ENCODE assay signal across 16 cellular contexts in the genomic region with DNA sequence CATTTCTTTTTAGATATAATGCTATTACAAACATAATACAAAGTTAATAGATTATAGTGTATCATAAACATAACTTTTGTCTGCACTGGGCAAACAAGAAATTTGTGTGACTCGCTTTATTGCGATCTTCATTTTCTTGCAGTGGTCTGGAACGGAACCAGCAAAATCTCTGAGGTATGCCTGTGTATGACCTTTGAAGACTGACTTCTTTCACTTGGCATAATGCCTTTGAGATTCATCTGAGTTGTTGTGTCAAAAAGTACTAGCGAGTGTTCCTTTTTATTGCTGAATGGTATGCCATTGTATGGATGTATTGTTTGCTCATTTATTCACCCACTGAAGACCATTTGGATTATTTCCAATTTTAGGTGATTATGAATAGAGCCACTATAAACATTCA.
A peak's percentile ranks its signal among the peaks of the same experiment; 100 is the strongest.
DNase-seq lines count a peak whose midpoint lies in the region; ATAC-seq and TF ChIP-seq lines count a peak whose summit lies in the region.
"Had no signal": no experiment of that assay in that cellular context is flagged by ENCODE, and none has a peak within 500 bp of the region (broad histone marks: within the 10 kb centered on the region; RNA-seq: fewer than 3 reads in every experiment).

No MANE protein-coding gene starts in this region.

- H3K4me3 ChIP-seq in MG63 (no peak overlapping the region), osteoblast (ENCODE audit: insufficient read depth, low read length) (no peak overlapping the region)
- H3K4me3 ChIP-seq: neural progenitor cell, Peyer's patch, sigmoid colon had no signal

- DNase-seq in Daoy (ENCODE audit: low read depth) = peak; percentile 31
- DNase-seq in MG63 = peak; percentile 73
- DNase-seq in dermis blood vessel endothelial cell = peak; percentile 3
- DNase-seq in osteoblast (ENCODE audit: insufficient read length, low spot score, missing footprints) = no peak
- DNase-seq in activated T-cell treated with anti-CD3 and anti-CD28 coated beads, Interleukin-2, amount 50 U/mL, for 1 hour = no peak
- no peak for DNase-seq in mesothelial cell of epicardium (ENCODE audit: low spot score in 2 of 2, unreplicated experiment in 2 of 2)
- DNase-seq in superior temporal gyrus (ENCODE audit: extremely low spot score) = no peak
- no peak for DNase-seq in stimulated activated naive B cell treated with anti-CD40 and anti-IgM and Interleukin-4, amounts not matched to agents 10 μg/mL and 1 μg/mL and 100 μg/mL, for 72 hours
- DNase-seq: activated CD4-positive, alpha-beta T cell treated with anti-CD3 and anti-CD28 coated beads, Interleukin-2, amount 50 U/mL, for 4 hours; anterior cingulate cortex; effector memory CD8-positive, alpha-beta T cell; NCI-H1092 treated with DMSO at 0.1 percent for 48 hours; NCI-H524 treated with DMSO at 0.1 percent for 48 hours; Peyer's patch; sigmoid colon had no signal

- H3K9me3 Mint-ChIP-seq in mesothelial cell of epicardium = peaks cover 13% of the 10 kb centered on the region
- H3K9me3 Mint-ChIP-seq in stimulated activated naive B cell treated with anti-CD40 and anti-IgM and Interleukin-4, amounts not matched to agents 10 μg/mL and 1 μg/mL and 100 μg/mL, for 72 hours = peaks cover 0 to 2% of the 10 kb centered on the region in 2 donors
- H3K9me3 Mint-ChIP-seq: effector memory CD8-positive, alpha-beta T cell; neural progenitor cell had no signal

- H3K27me3 ChIP-seq in MG63 (no peaks in the 10 kb centered on the region), osteoblast (ENCODE audit: insufficient read depth, low read length) (no peaks in the 10 kb centered on the region)
- H3K27me3 ChIP-seq: neural progenitor cell, Peyer's patch, sigmoid colon had no signal

- no peak overlapping the region for H3K27ac Mint-ChIP-seq in mesothelial cell of epicardium
- H3K27ac Mint-ChIP-seq in stimulated activated naive B cell treated with anti-CD40 and anti-IgM and Interleukin-4, amounts not matched to agents 10 μg/mL and 1 μg/mL and 100 μg/mL, for 72 hours = no peak overlapping the region
- H3K27ac Mint-ChIP-seq: effector memory CD8-positive, alpha-beta T cell; neural progenitor cell had no signal

- H4K20me1 ChIP-seq in osteoblast (ENCODE audit: insufficient read depth, low read length) = peaks cover 29% of the 10 kb centered on the region

- H3K27ac ChIP-seq in osteoblast (ENCODE audit: low read depth, low read length) = no peak overlapping the region
- H3K27ac ChIP-seq: neural progenitor cell, Peyer's patch, sigmoid colon had no signal

- H3K4me1 ChIP-seq in osteoblast (ENCODE audit: insufficient read depth, low read length) = peaks cover 16% of the 10 kb centered on the region
- H3K4me1 ChIP-seq: neural progenitor cell, Peyer's patch had no signal

- no peak for TF ChIP-seq CTCF in osteoblast (IDR thresholded peaks at IDR 0.05; ENCODE audit: extremely low read depth, low read depth, low read length)
- TF ChIP-seq CTCF in mesothelial cell of epicardium (IDR thresholded peaks at IDR 0.05; ENCODE audit: unreplicated experiment) = no peak

- no peak overlapping the region for H2AFZ ChIP-seq in osteoblast (ENCODE audit: low read length)
- H2AFZ ChIP-seq: neural progenitor cell had no signal

- H3K9me3 ChIP-seq in MG63 (peaks cover 5% of the 10 kb centered on the region; the same call in 1 of the 2 replicates), osteoblast (ENCODE audit: low read depth, low read length) (no peaks in the 10 kb centered on the region)
- H3K9me3 ChIP-seq: Peyer's patch, sigmoid colon had no signal

- peaks cover 74% of the 10 kb centered on the region for H3K79me2 ChIP-seq in osteoblast (ENCODE audit: insufficient read depth, low read length)

- H3K4me2 ChIP-seq in osteoblast (ENCODE audit: insufficient read depth, low read length) = peak overlapping the region; percentile 11
- H3K4me2 ChIP-seq: neural progenitor cell had no signal

- peaks cover 14% of the 10 kb centered on the region for H3K36me3 Mint-ChIP-seq in mesothelial cell of epicardium
- H3K36me3 Mint-ChIP-seq in stimulated activated naive B cell treated with anti-CD40 and anti-IgM and Interleukin-4, amounts not matched to agents 10 μg/mL and 1 μg/mL and 100 μg/mL, for 72 hours = no peaks in the 10 kb centered on the region

- no peak overlapping the region for H3K4me3 Mint-ChIP-seq in mesothelial cell of epicardium
- H3K4me3 Mint-ChIP-seq in stimulated activated naive B cell treated with anti-CD40 and anti-IgM and Interleukin-4, amounts not matched to agents 10 μg/mL and 1 μg/mL and 100 μg/mL, for 72 hours = no peak overlapping the region
- H3K4me3 Mint-ChIP-seq: effector memory CD8-positive, alpha-beta T cell; neural progenitor cell had no signal

- peaks cover 20% of the 10 kb centered on the region for H3K4me1 Mint-ChIP-seq in mesothelial cell of epicardium
- peaks cover 7 to 14% of the 10 kb centered on the region in 2 donors for H3K4me1 Mint-ChIP-seq in stimulated activated naive B cell treated with anti-CD40 and anti-IgM and Interleukin-4, amounts not matched to agents 10 μg/mL and 1 μg/mL and 100 μg/mL, for 72 hours

- ATAC-seq in stimulated activated naive B cell treated with anti-CD40 and anti-IgM and Interleukin-4, amounts not matched to agents 10 μg/mL and 1 μg/mL and 100 μg/mL, for 72 hours (replicated peaks) = no peak
- ATAC-seq: effector memory CD8-positive, alpha-beta T cell had no signal

- no peaks in the 10 kb centered on the region for H3K27me3 Mint-ChIP-seq in mesothelial cell of epicardium (ENCODE audit: low read depth)
- H3K27me3 Mint-ChIP-seq in stimulated activated naive B cell treated with anti-CD40 and anti-IgM and Interleukin-4, amounts not matched to agents 10 μg/mL and 1 μg/mL and 100 μg/mL, for 72 hours = peaks cover 0 to 8% of the 10 kb centered on the region in 2 donors
- H3K27me3 Mint-ChIP-seq: effector memory CD8-positive, alpha-beta T cell had no signal

- H3K36me3 ChIP-seq in MG63 = no peaks in the 10 kb centered on the region
- no peaks in the 10 kb centered on the region for H3K36me3 ChIP-seq in osteoblast (ENCODE audit: insufficient read depth, low read length)
- H3K36me3 ChIP-seq: neural progenitor cell, Peyer's patch, sigmoid colon had no signal

Comparison
In these comparisons a context has a peak if more than half of its experiments do, and no peak if none do; other contexts are left out.
1. DNase-seq: peak in Daoy (single experiment), MG63 (single experiment) and dermis blood vessel endothelial cell (single experiment); none in osteoblast (single experiment), activated T-cell treated with anti-CD3 and anti-CD28 coated beads, Interleukin-2, amount 50 U/mL, for 1 hour (single experiment), mesothelial cell of epicardium (0 of 2), superior temporal gyrus (single experiment) and stimulated activated naive B cell treated with anti-CD40 and anti-IgM and Interleukin-4, amounts not matched to agents 10 μg/mL and 1 μg/mL and 100 μg/mL, for 72 hours (single experiment).